Comparison of ENCODE assay signal across 25 cellular contexts in genomic region chr4:139410312-139410711, GRCh38.
"Had no signal": no experiment of that assay in that cellular context is flagged by ENCODE, and none has a peak within 500 bp of the region (broad histone marks: within the 10 kb centered on the region; RNA-seq: fewer than 3 reads in every experiment).

No MANE protein-coding gene starts in this region.

- H3K4me3 Mint-ChIP-seq: dendritic cell treated with granulocyte-macrophage colony-stimulating factor and Interleukin-4, amounts not matched to agents 40 ng/mL and 50 ng/mL, for 4 days; endodermal cell; naive thymus-derived CD8-positive, alpha-beta T cell; nephron progenitor cell had no signal

- H3K27me3 Mint-ChIP-seq: dendritic cell treated with granulocyte-macrophage colony-stimulating factor and Interleukin-4, amounts not matched to agents 40 ng/mL and 50 ng/mL, for 4 days; naive thymus-derived CD8-positive, alpha-beta T cell had no signal

- H3K27ac Mint-ChIP-seq: dendritic cell treated with granulocyte-macrophage colony-stimulating factor and Interleukin-4, amounts not matched to agents 40 ng/mL and 50 ng/mL, for 4 days; endodermal cell had no signal

- ATAC-seq: esophagus mucosa; gastrocnemius medialis; left ventricle myocardium superior; lower lobe of right lung; naive thymus-derived CD8-positive, alpha-beta T cell; sciatic nerve had no signal

- H3K4me1 Mint-ChIP-seq: endodermal cell, nephron progenitor cell had no signal

- H3K9me3 ChIP-seq: gastrocnemius medialis, lower lobe of right lung, ovary, thyroid gland had no signal

- H3K4me3 ChIP-seq: gastrocnemius medialis, lower lobe of right lung, ovary, smooth muscle cell, stomach, thyroid gland, vagina had no signal

- DNase-seq: effector CD8-positive, alpha-beta T cell; endodermal cell; foreskin fibroblast; gastrocnemius medialis; head of caudate nucleus; left ventricle myocardium superior; lower lobe of right lung; naive thymus-derived CD8-positive, alpha-beta T cell; nephron progenitor cell; occipital lobe; ovary; stimulated activated CD4-positive, alpha-beta T cell treated with anti-CD3 and anti-CD28 coated beads, Interleukin-12 subunit alpha, Interleukin-12 subunit beta, amount 100 ng/mL, for 4 hours; stimulated activated CD4-positive, alpha-beta T cell treated with anti-CD3 and anti-CD28 coated beads, Interleukin-1b, Interleukin-23, amount 100 ng/mL, for 48 hours; stimulated activated CD4-positive, alpha-beta T cell treated with anti-CD3 and anti-CD28 coated beads, Interleukin-4, amount 100 ng/mL, for 1 hour; stimulated activated CD8-positive, alpha-beta memory T cell treated with anti-CD3 and anti-CD28 coated beads, Interleukin-4, amount 100 ng/mL, for 48 hours; stimulated activated naive CD4-positive, alpha-beta T cell treated with Interleukin-2 at 50 U/mL for 16 hours; stomach; thyroid gland; trophoblast cell had no signal

- H3K27ac ChIP-seq: epithelial cell of prostate, gastrocnemius medialis, lower lobe of right lung, ovary, stomach, thyroid gland, vagina had no signal

- H3K4me1 ChIP-seq: lower lobe of right lung, stomach, thyroid gland, vagina had no signal

- H3K36me3 ChIP-seq: lower lobe of right lung, ovary, thyroid gland, vagina had no signal

- H3K27me3 ChIP-seq: gastrocnemius medialis, ovary, stomach, thyroid gland, vagina had no signal
